13 cellular contexts compared by ENCODE assay signal in genomic region chr11:1852271-1852877, GRCh38. TPM values are rescaled to one million over a fixed set of nuclear protein-coding genes. Genes with fewer than 3 reads are reported as not detected.
DNase-seq lines count a peak whose midpoint lies in the region; ATAC-seq, FAIRE-seq and TF ChIP-seq lines count a peak whose summit lies in the region.
"Had no signal": no experiment of that assay in that cellular context is flagged by ENCODE, and none has a peak within 500 bp of the region (broad histone marks: within the 10 kb centered on the region; RNA-seq: fewer than 3 reads in every experiment).

No MANE protein-coding gene starts in this region.

- H3K9ac ChIP-seq in neuronal stem cell (ENCODE audit: low read depth, low read length, poor library complexity) (no peak overlapping the region), endodermal cell (ENCODE audit: extremely low read depth, low read length, poor library complexity, severe bottlenecking) (no peak overlapping the region)

- no peak for DNase-seq in activated T-helper 2 cell treated with anti-CD3 and anti-CD28 coated beads, Interferon-gamma antibody, Interleukin-2, Interleukin-4, amounts not matched to agents 10 μg/mL and 5 μg/mL and 100 μg/mL, durations not matched to agents 14 hours and 24 hours and 36 hours (ENCODE audit: low spot score)
- DNase-seq in neuronal stem cell (ENCODE audit: low spot score): no peak
- DNase-seq in H54 (ENCODE audit: insufficient read length, low spot score): no peak
- no peak for DNase-seq in RKO (ENCODE audit: low spot score)
- DNase-seq in endodermal cell: no peak
- DNase-seq in inferior parietal cortex (ENCODE audit: extremely low spot score): no peak
- DNase-seq: H9, NCI-H1417, PC-3 had no signal

- no peak overlapping the region for H2AFZ ChIP-seq in neuronal stem cell (ENCODE audit: low read length)

- no peak overlapping the region for H3K27ac ChIP-seq in neuronal stem cell (replicated peaks; ENCODE audit: low read length)
- H3K27ac ChIP-seq in endodermal cell (ENCODE audit: low read depth, low read length): no peak overlapping the region

- peak overlapping the region; percentile 100 for H3K4me3 Mint-ChIP-seq in activated T-helper 2 cell treated with anti-CD3 and anti-CD28 coated beads, Interferon-gamma antibody, Interleukin-2, Interleukin-4, amounts not matched to agents 10 μg/mL and 5 μg/mL and 100 μg/mL, durations not matched to agents 14 hours and 24 hours and 36 hours (ENCODE audit: low read depth)
- H3K4me3 Mint-ChIP-seq in endodermal cell: no peak overlapping the region
- H3K4me3 Mint-ChIP-seq: H9 had no signal

- no peaks in the 10 kb centered on the region for H3K27me3 Mint-ChIP-seq in activated T-helper 2 cell treated with anti-CD3 and anti-CD28 coated beads, Interferon-gamma antibody, Interleukin-2, Interleukin-4, amounts not matched to agents 10 μg/mL and 5 μg/mL and 100 μg/mL, durations not matched to agents 14 hours and 24 hours and 36 hours (ENCODE audit: low read depth)
- H3K27me3 Mint-ChIP-seq in endodermal cell (ENCODE audit: insufficient read depth): no peaks in the 10 kb centered on the region

- H4K91ac ChIP-seq in neuronal stem cell (ENCODE audit: low read depth, low read length, poor library complexity): no peak overlapping the region

- H3K23ac ChIP-seq in neuronal stem cell (ENCODE audit: low read depth, low read length, poor library complexity): no peak overlapping the region

- no peak for TF ChIP-seq CTCF in endodermal cell (conservative IDR thresholded peaks at IDR 0.05)

- H3K27ac Mint-ChIP-seq in activated T-helper 2 cell treated with anti-CD3 and anti-CD28 coated beads, Interferon-gamma antibody, Interleukin-2, Interleukin-4, amounts not matched to agents 10 μg/mL and 5 μg/mL and 100 μg/mL, durations not matched to agents 14 hours and 24 hours and 36 hours: peak overlapping the region; percentile 99
- H3K27ac Mint-ChIP-seq in endodermal cell: no peak overlapping the region
- H3K27ac Mint-ChIP-seq: H9 had no signal

- H3K79me1 ChIP-seq in neuronal stem cell (ENCODE audit: low read depth, low read length): peaks cover under 1% of the 10 kb centered on the region

- no peaks in the 10 kb centered on the region for H3K36me3 ChIP-seq in neuronal stem cell (replicated peaks in 1 of 2; ENCODE audit: control insufficient read depth in 2 of 2, insufficient read depth in 2 of 2, low read length in 2 of 2)
- no peaks in the 10 kb centered on the region for H3K36me3 ChIP-seq in endodermal cell (ENCODE audit: control insufficient read depth, insufficient read depth, low read length)

- TF ChIP-seq POLR2A in GM18505 (IDR thresholded peaks at IDR 0.05; ENCODE audit: borderline replicate concordance, extremely low read depth, insufficient read depth, insufficient read length) (no peak), H54 (IDR thresholded peaks at IDR 0.05; ENCODE audit: low read depth, low read length) (no peak)

- H3K4me3 ChIP-seq in neuronal stem cell (ENCODE audit: low read length in 2 of 2): no peak overlapping the region
- no peak overlapping the region for H3K4me3 ChIP-seq in endodermal cell (ENCODE audit: low read length)

- H3K9me3 ChIP-seq in neuronal stem cell (replicated peaks in 1 of 2; ENCODE audit: control insufficient read depth in 2 of 2, insufficient read depth in 1 of 2, low read depth in 1 of 2, low read length in 2 of 2) (no peaks in the 10 kb centered on the region), endodermal cell (ENCODE audit: control insufficient read depth, low read length) (no peaks in the 10 kb centered on the region)
- H3K9me3 ChIP-seq: mucosa of descending colon had no signal

- no peak overlapping the region for H2BK12ac ChIP-seq in neuronal stem cell (ENCODE audit: low read length)

- no peak overlapping the region for H3K14ac ChIP-seq in neuronal stem cell (ENCODE audit: low read length)

- intact Hi-C loops in activated T-helper 2 cell treated with anti-CD3 and anti-CD28 coated beads, Interferon-gamma antibody, Interleukin-2, Interleukin-4, amounts not matched to agents 10 μg/mL and 5 μg/mL and 100 μg/mL, durations not matched to agents 14 hours and 24 hours and 36 hours (cut with micrococcal nuclease): loop anchor here (2.0 kb wide), 2 partner anchors 18 to 1040 kb away; no protein-coding TSS in a partner anchor

- no peak overlapping the region for H3K4me2 ChIP-seq in neuronal stem cell (ENCODE audit: insufficient read depth, low read length, poor library complexity, severe bottlenecking)

- no CpG with 5 or more reads among the region's 25 CpGs for WGBS in neuronal stem cell (ENCODE audit: extremely low coverage in 2 of 2, insufficient read length in 2 of 2, insufficient replicate concordance in 1 of 2), 2 donors
- 90 to 93% methylated on average over 20 to 23 of the region's 25 CpGs for WGBS in endodermal cell (ENCODE audit: insufficient coverage in 1 of 2, insufficient read length in 1 of 2), 2 experiments

- no peak for FAIRE-seq in H54 (lab: Jason Lieb, UNC)

- peak overlapping the region; percentile 79 for H2AK5ac ChIP-seq in neuronal stem cell (ENCODE audit: low read depth, low read length)

- peak overlapping the region; percentile 71 for H2BK5ac ChIP-seq in neuronal stem cell (ENCODE audit: low read length)

- no peak overlapping the region for H4K8ac ChIP-seq in neuronal stem cell (ENCODE audit: low read depth, low read length)

- no peak overlapping the region for H2BK120ac ChIP-seq in neuronal stem cell (ENCODE audit: low read depth, low read length)

- H3K4me1 Mint-ChIP-seq in activated T-helper 2 cell treated with anti-CD3 and anti-CD28 coated beads, Interferon-gamma antibody, Interleukin-2, Interleukin-4, amounts not matched to agents 10 μg/mL and 5 μg/mL and 100 μg/mL, durations not matched to agents 14 hours and 24 hours and 36 hours (ENCODE audit: low read depth): peaks cover 35% of the 10 kb centered on the region
- no peaks in the 10 kb centered on the region for H3K4me1 Mint-ChIP-seq in endodermal cell

- peaks cover 0 to 32% (median 0%) of the 10 kb centered on the region in 3 experiments for H3K27me3 ChIP-seq in neuronal stem cell (ENCODE audit: control insufficient read depth in 3 of 3, insufficient read depth in 3 of 3, low read depth in 1 of 3, low read length in 3 of 3)
- no peaks in the 10 kb centered on the region for H3K27me3 ChIP-seq in endodermal cell (ENCODE audit: control insufficient read depth, insufficient read depth, low read length, poor library complexity, severe bottlenecking)

- H3K4ac ChIP-seq in neuronal stem cell (ENCODE audit: low read length): no peak overlapping the region

- peaks cover 23% of the 10 kb centered on the region for H3K36me3 Mint-ChIP-seq in activated T-helper 2 cell treated with anti-CD3 and anti-CD28 coated beads, Interferon-gamma antibody, Interleukin-2, Interleukin-4, amounts not matched to agents 10 μg/mL and 5 μg/mL and 100 μg/mL, durations not matched to agents 14 hours and 24 hours and 36 hours (ENCODE audit: low read depth)
- H3K36me3 Mint-ChIP-seq in endodermal cell (ENCODE audit: low read depth): no peaks in the 10 kb centered on the region

- H3K4me1 ChIP-seq in neuronal stem cell (ENCODE audit: control insufficient read depth in 2 of 2, insufficient read depth in 1 of 2, low read depth in 1 of 2, low read length in 2 of 2) (no peaks in the 10 kb centered on the region), endodermal cell (ENCODE audit: control insufficient read depth, insufficient read depth, low read length) (no peaks in the 10 kb centered on the region)

- H3K18ac ChIP-seq in neuronal stem cell (ENCODE audit: low read length): no peak overlapping the region

- ATAC-seq in GM18505 (IDR thresholded peaks at IDR 0.05; ENCODE audit: unreplicated experiment) (peak; percentile 5), HG02943 (IDR thresholded peaks at IDR 0.05; ENCODE audit: low read depth, unreplicated experiment) (peak; percentile 1)
- ATAC-seq: PC-3 had no signal

- H2BK15ac ChIP-seq in neuronal stem cell (ENCODE audit: low read length): peak overlapping the region; percentile 83

- no peaks in the 10 kb centered on the region for H3K9me3 Mint-ChIP-seq in activated T-helper 2 cell treated with anti-CD3 and anti-CD28 coated beads, Interferon-gamma antibody, Interleukin-2, Interleukin-4, amounts not matched to agents 10 μg/mL and 5 μg/mL and 100 μg/mL, durations not matched to agents 14 hours and 24 hours and 36 hours
- no peaks in the 10 kb centered on the region for H3K9me3 Mint-ChIP-seq in endodermal cell
- H3K9me3 Mint-ChIP-seq: H9 had no signal

RNA-seq across cellular contexts. Expression of gene LSP1, which starts 0.5 kb away (rescaled TPM):
- 442 and 449 TPM in 2 replicates for total RNA-seq in activated T-helper 2 cell treated with anti-CD3 and anti-CD28 coated beads, Interferon-gamma antibody, Interleukin-2, Interleukin-4, amounts not matched to agents 10 μg/mL and 5 μg/mL and 100 μg/mL, durations not matched to agents 14 hours and 24 hours and 36 hours
- 0.13 TPM for polyA plus RNA-seq in neuronal stem cell (2013, experiment 1 of 2)
- polyA plus RNA-seq in neuronal stem cell (2013, experiment 2 of 2): 0.73 TPM
- total RNA-seq in endodermal cell: not detected
- polyA plus RNA-seq in endodermal cell (2013, experiment 1 of 2): not detected
- 0.25 TPM for polyA plus RNA-seq in endodermal cell (2013, experiment 2 of 2)
- total RNA-seq: H9, PC-3 had no signal

RNA-seq across cellular contexts. Expression of gene TNNI2, which starts 13.6 kb away (rescaled TPM):
- 0.27 TPM in 1 of 2 replicates, not detected in the other for total RNA-seq in activated T-helper 2 cell treated with anti-CD3 and anti-CD28 coated beads, Interferon-gamma antibody, Interleukin-2, Interleukin-4, amounts not matched to agents 10 μg/mL and 5 μg/mL and 100 μg/mL, durations not matched to agents 14 hours and 24 hours and 36 hours
- 0.13 TPM for polyA plus RNA-seq in neuronal stem cell (2013, experiment 1 of 2)
- polyA plus RNA-seq in neuronal stem cell (2013, experiment 2 of 2): not detected
- total RNA-seq in endodermal cell: not detected
- polyA plus RNA-seq in endodermal cell (2013, experiment 1 of 2): not detected
- polyA plus RNA-seq in endodermal cell (2013, experiment 2 of 2): not detected
- total RNA-seq: dermis microvascular lymphatic vessel endothelial cell, H9 had no signal

RNA-seq across cellular contexts. Expression of gene SYT8, which starts 17.6 kb away (rescaled TPM):
- not detected in 2 replicates for total RNA-seq in activated T-helper 2 cell treated with anti-CD3 and anti-CD28 coated beads, Interferon-gamma antibody, Interleukin-2, Interleukin-4, amounts not matched to agents 10 μg/mL and 5 μg/mL and 100 μg/mL, durations not matched to agents 14 hours and 24 hours and 36 hours
- not detected for polyA plus RNA-seq in neuronal stem cell (2013, experiment 1 of 2)
- polyA plus RNA-seq in neuronal stem cell (2013, experiment 2 of 2): not detected
- not detected for total RNA-seq in endodermal cell
- polyA plus RNA-seq in endodermal cell (2013, experiment 1 of 2): not detected
- not detected for polyA plus RNA-seq in endodermal cell (2013, experiment 2 of 2)
- total RNA-seq: H9 had no signal

RNA-seq across cellular contexts. Expression of gene PRR33, which starts 39.3 kb away (rescaled TPM):
- 0.05 TPM in 1 of 2 replicates, not detected in the other for total RNA-seq in activated T-helper 2 cell treated with anti-CD3 and anti-CD28 coated beads, Interferon-gamma antibody, Interleukin-2, Interleukin-4, amounts not matched to agents 10 μg/mL and 5 μg/mL and 100 μg/mL, durations not matched to agents 14 hours and 24 hours and 36 hours
- not detected for polyA plus RNA-seq in neuronal stem cell (2013, experiment 1 of 2)
- not detected for polyA plus RNA-seq in neuronal stem cell (2013, experiment 2 of 2)
- total RNA-seq in endodermal cell: not detected
- not detected for polyA plus RNA-seq in endodermal cell (2013, experiment 1 of 2)
- not detected for polyA plus RNA-seq in endodermal cell (2013, experiment 2 of 2)
- total RNA-seq: dermis microvascular lymphatic vessel endothelial cell, H9, mucosa of descending colon, PC-3 had no signal

Comparison
In these comparisons a context has a peak if more than half of its experiments do, and no peak if none do; other contexts are left out.
1. RNA of gene LSP1, which starts 0.5 kb away (total RNA-seq): 442 to 449 TPM in activated T-helper 2 cell treated with anti-CD3 and anti-CD28 coated beads, Interferon-gamma antibody, Interleukin-2, Interleukin-4, amounts not matched to agents 10 μg/mL and 5 μg/mL and 100 μg/mL, durations not matched to agents 14 hours and 24 hours and 36 hours; not detected in endodermal cell; every median in the first group is over 100 times any median in the second.